ENCODE assay signal across 9 cellular contexts in the genomic region with DNA sequence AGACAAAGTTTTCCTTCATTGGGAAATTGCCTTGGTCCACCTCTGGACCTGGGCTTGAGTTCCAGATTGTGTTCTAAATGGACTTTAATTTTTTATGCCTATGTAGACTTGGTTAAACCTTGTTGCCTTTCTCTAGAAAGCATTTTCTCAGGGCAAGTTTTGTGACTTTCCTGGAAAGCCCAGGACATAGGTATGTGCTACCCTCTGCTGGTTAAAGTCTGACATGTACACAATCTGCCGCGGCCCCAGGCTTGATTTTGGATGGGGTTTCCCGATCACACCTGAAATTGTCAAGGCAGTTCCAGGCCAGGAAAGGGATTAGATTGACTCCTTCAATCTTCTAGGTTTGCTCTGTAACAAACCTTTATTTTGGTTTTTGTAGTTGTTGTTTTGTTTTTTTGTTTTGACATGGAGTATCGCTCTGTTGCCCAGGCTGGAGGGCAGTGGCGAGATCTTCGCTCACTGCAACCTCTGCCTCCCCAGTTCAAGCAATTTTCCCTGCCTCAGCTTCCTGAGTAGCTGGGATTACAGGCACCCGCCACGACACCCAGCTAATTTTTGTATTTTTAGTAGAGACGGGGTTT. TPM values are rescaled to one million over a fixed set of nuclear protein-coding genes. Genes with fewer than 3 reads are reported as not detected.
DNase-seq lines count a peak whose midpoint lies in the region; ATAC-seq and TF ChIP-seq lines count a peak whose summit lies in the region.
"Had no signal": no experiment of that assay in that cellular context is flagged by ENCODE, and none has a peak within 500 bp of the region (broad histone marks: within the 10 kb centered on the region; RNA-seq: fewer than 3 reads in every experiment).

No MANE protein-coding gene starts in this region.

- intact Hi-C loops in MCF 10A (cut with micrococcal nuclease): loop anchor here (1.0 to 2.0 kb wide), 3 partner anchors 34 to 81 kb away; no protein-coding TSS in a partner anchor

- peak; percentile 66 for DNase-seq in activated effector memory CD4-positive, alpha-beta T cell treated with anti-CD3 and anti-CD28 coated beads, Interleukin-2, amount 50 U/mL, for 16 hours
- no peak for DNase-seq in activated effector memory CD4-positive, alpha-beta T cell treated with Interleukin-2 at 50 U/mL for 16 hours
- DNase-seq in HPDE6-E6E7 (ENCODE audit: extremely low spot score) (peak; percentile 58), RWPE2 (ENCODE audit: low spot score) (no peak), MCF 10A (ENCODE audit: unreplicated experiment) (peak; percentile 79), islet precursor cell (peak; percentile 71)
- DNase-seq in stimulated activated CD4-positive, alpha-beta T cell treated with anti-CD3 and anti-CD28 coated beads, TNF-alpha, amount 100 ng/mL, for 48 hours (ENCODE audit: low read depth in 3 of 3): peak; percentile 9 to 12 (median 9)

- TF ChIP-seq CTCF in RWPE2 (IDR thresholded peaks at IDR 0.05; ENCODE audit: poor library complexity, severe bottlenecking) (peak; percentile 88), MCF 10A (IDR thresholded peaks at IDR 0.05; ENCODE audit: unreplicated experiment) (peak; percentile 71)

- H3K27ac Mint-ChIP-seq in MCF 10A (ENCODE audit: low read depth, unreplicated experiment): no peak overlapping the region

- no peaks in the 10 kb centered on the region for H3K36me3 Mint-ChIP-seq in MCF 10A (ENCODE audit: insufficient read depth, unreplicated experiment)

- no peaks in the 10 kb centered on the region for H3K27me3 ChIP-seq in RWPE2 (ENCODE audit: insufficient read depth, poor library complexity, severe bottlenecking)

- no peak overlapping the region for H3K4me3 Mint-ChIP-seq in MCF 10A (ENCODE audit: unreplicated experiment)

- no peaks in the 10 kb centered on the region for H3K9me3 ChIP-seq in RWPE2 (ENCODE audit: severe bottlenecking)

- H3K4me1 Mint-ChIP-seq in MCF 10A (ENCODE audit: insufficient read depth, unreplicated experiment): peaks cover 29% of the 10 kb centered on the region

- H3K9me3 Mint-ChIP-seq in MCF 10A (ENCODE audit: unreplicated experiment): no peaks in the 10 kb centered on the region

- H3K4me1 ChIP-seq in RWPE2 (ENCODE audit: insufficient read depth, poor library complexity, severe bottlenecking): peaks cover 27% of the 10 kb centered on the region

- POLR2A ChIA-PET in MCF 10A (lab: Yijun Ruan, JAX): interaction anchor here (0.7 to 2.8 kb wide), 5 partner anchors 33 to 101 kb away, joined by 3 to 17 read pairs (median 4); no protein-coding TSS in a partner anchor

- H3K27me3 Mint-ChIP-seq in MCF 10A (ENCODE audit: insufficient read depth, unreplicated experiment): no peaks in the 10 kb centered on the region

- ATAC-seq in RWPE2 (ENCODE audit: low read depth) (peak; percentile 40), GM19397 (IDR thresholded peaks at IDR 0.05; ENCODE audit: unreplicated experiment) (no peak)

- CTCF ChIA-PET in MCF 10A (lab: Yijun Ruan, JAX): interaction anchor here (0.6 to 7.0 kb wide), 39 partner anchors 10 to 367 kb away, joined by 3 to 256 read pairs (median 6); partner anchors contain the start of genes AKR1B1, AKR1B10 and AKR1B15

- H3K36me3 ChIP-seq in RWPE2 (ENCODE audit: low read depth): no peaks in the 10 kb centered on the region

- H3K27ac ChIP-seq in RWPE2 (ENCODE audit: poor library complexity, severe bottlenecking): peak overlapping the region; percentile 33

- H3K4me3 ChIP-seq in RWPE2 (ENCODE audit: severe bottlenecking): no peak overlapping the region

- BruUV-seq in MCF 10A (replicated peaks; lab: Mats Ljungman, UMichigan): no TSS peak

RNA-seq across cellular contexts. Expression of gene AKR1B10, which starts 14.1 kb away (rescaled TPM):
- 0.42 and 0.49 TPM in 2 replicates for total RNA-seq in MCF 10A (2022)

RNA-seq across cellular contexts. Expression of gene AKR1B15, which starts 35.6 kb away (rescaled TPM):
- total RNA-seq in MCF 10A (2022): not detected in 2 replicates
- total RNA-seq: temporal lobe had no signal

RNA-seq across cellular contexts. Expression of gene AKR1B1, which starts 54.4 kb away (rescaled TPM):
- 115 and 128 TPM in 2 replicates for total RNA-seq in MCF 10A (2022)

Comparison
In these comparisons a context has a peak if more than half of its experiments do, and no peak if none do; other contexts are left out.
1. DNase-seq: peak in activated effector memory CD4-positive, alpha-beta T cell treated with anti-CD3 and anti-CD28 coated beads, Interleukin-2, amount 50 U/mL, for 16 hours (single experiment), HPDE6-E6E7 (single experiment), MCF 10A (single experiment), islet precursor cell (single experiment) and stimulated activated CD4-positive, alpha-beta T cell treated with anti-CD3 and anti-CD28 coated beads, TNF-alpha, amount 100 ng/mL, for 48 hours (3 of 3); none in activated effector memory CD4-positive, alpha-beta T cell treated with Interleukin-2 at 50 U/mL for 16 hours (single experiment) and RWPE2 (single experiment).